In the genomic region with DNA sequence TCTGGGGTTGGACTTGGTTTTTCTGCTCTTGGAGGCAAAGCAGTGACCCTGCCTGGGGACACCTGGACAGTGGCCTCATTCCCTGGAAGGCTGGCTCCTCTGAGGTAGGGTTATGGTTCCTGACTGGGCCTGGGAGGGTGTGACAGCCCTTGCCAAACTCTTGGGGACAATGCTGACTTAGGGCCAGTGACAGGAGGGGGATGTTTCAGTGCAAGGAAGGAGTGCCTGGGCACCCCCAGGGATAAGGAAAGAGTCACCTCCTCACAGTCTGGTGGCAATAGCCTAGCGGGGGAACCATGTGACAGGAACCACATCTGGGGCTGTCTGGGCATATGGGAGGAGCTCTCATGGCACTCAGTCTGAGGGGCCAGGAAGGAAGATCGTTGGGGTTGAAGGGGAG, we compare ENCODE assay signal across 23 cellular contexts.
"Had no signal": no experiment of that assay in that cellular context is flagged by ENCODE, and none has a peak within 500 bp of the region (broad histone marks: within the 10 kb centered on the region; RNA-seq: fewer than 3 reads in every experiment).

No MANE protein-coding gene starts in this region.

- H3K27me3 Mint-ChIP-seq: stimulated activated naive CD8-positive, alpha-beta T cell treated with anti-CD3 and anti-CD28 coated beads, Interleukin-15, amount 100 ng/mL, for 72 hours had no signal

- H3K36me3 Mint-ChIP-seq: immature natural killer cell; natural killer cell treated with Interleukin-12 subunit alpha and Interleukin-12 subunit beta and Interleukin-15 and Interleukin-18, amount 100 ng/mL, for 72 hours; stimulated activated memory B cell treated with anti-CD40 and anti-IgM and Interleukin-4, amounts not matched to agents 10 μg/mL and 1 μg/mL and 100 μg/mL, for 72 hours had no signal

- H3K4me1 Mint-ChIP-seq: immature natural killer cell; stimulated activated memory B cell treated with anti-CD40 and anti-IgM and Interleukin-4, amounts not matched to agents 10 μg/mL and 1 μg/mL and 100 μg/mL, for 72 hours; stimulated activated naive CD8-positive, alpha-beta T cell treated with anti-CD3 and anti-CD28 coated beads, Interleukin-15, amount 100 ng/mL, for 72 hours had no signal

- H3K9ac ChIP-seq: parathyroid adenoma had no signal

- H3K9me3 ChIP-seq: left ventricle myocardium inferior, mucosa of descending colon, psoas muscle, right lobe of liver, testis, thyroid gland, transverse colon, upper lobe of left lung had no signal

- H3K4me1 ChIP-seq: left ventricle myocardium inferior, parathyroid adenoma, psoas muscle, right lobe of liver, testis, thyroid gland, upper lobe of left lung had no signal

- H3K36me3 ChIP-seq: left ventricle myocardium inferior, right lobe of liver, thyroid gland, transverse colon, upper lobe of left lung had no signal

- H3K4me2 ChIP-seq: smooth muscle cell had no signal

- H3K27me3 ChIP-seq: right lobe of liver, testis, thyroid gland, transverse colon, upper lobe of left lung had no signal

- H3K9me3 Mint-ChIP-seq: natural killer cell treated with Interleukin-12 subunit alpha and Interleukin-12 subunit beta and Interleukin-15 and Interleukin-18, amount 100 ng/mL, for 72 hours; stimulated activated naive CD8-positive, alpha-beta T cell treated with anti-CD3 and anti-CD28 coated beads, Interleukin-15, amount 100 ng/mL, for 72 hours had no signal

- H3K27ac Mint-ChIP-seq: immature natural killer cell; naive thymus-derived CD4-positive, alpha-beta T cell; natural killer cell treated with Interleukin-12 subunit alpha and Interleukin-12 subunit beta and Interleukin-15 and Interleukin-18, amount 100 ng/mL, for 72 hours; stimulated activated memory B cell treated with anti-CD40 and anti-IgM and Interleukin-4, amounts not matched to agents 10 μg/mL and 1 μg/mL and 100 μg/mL, for 72 hours had no signal

- H2AFZ ChIP-seq: parathyroid adenoma had no signal

- H3K4me3 Mint-ChIP-seq: immature natural killer cell; naive thymus-derived CD4-positive, alpha-beta T cell; natural killer cell treated with Interleukin-12 subunit alpha and Interleukin-12 subunit beta and Interleukin-15 and Interleukin-18, amount 100 ng/mL, for 72 hours; stimulated activated memory B cell treated with anti-CD40 and anti-IgM and Interleukin-4, amounts not matched to agents 10 μg/mL and 1 μg/mL and 100 μg/mL, for 72 hours; stimulated activated naive CD8-positive, alpha-beta T cell treated with anti-CD3 and anti-CD28 coated beads, Interleukin-15, amount 100 ng/mL, for 72 hours had no signal

- DNase-seq: hippocampal formation; immature natural killer cell; left ventricle myocardium inferior; midbrain; mucosa of descending colon; naive thymus-derived CD4-positive, alpha-beta T cell; psoas muscle; right lobe of liver; stimulated activated CD4-positive, alpha-beta T cell treated with anti-CD3 and anti-CD28 coated beads, Interleukin-1b, Interleukin-23, amount 100 ng/mL, for 48 hours; stimulated activated CD4-positive, alpha-beta T cell treated with anti-CD3 and anti-CD28 coated beads, Interleukin-2, amount 100 ng/mL, for 48 hours; stimulated activated CD4-positive, alpha-beta T cell treated with anti-CD3 and anti-CD28 coated beads, Interleukin-4, amount 100 ng/mL, for 4 hours; stimulated activated CD8-positive, alpha-beta memory T cell treated with anti-CD3 and anti-CD28 coated beads, Interleukin-4, amount 100 ng/mL, for 48 hours; stimulated activated naive CD4-positive, alpha-beta T cell treated with Interleukin-2 at 50 U/mL for 16 hours; stimulated activated naive CD8-positive, alpha-beta T cell treated with anti-CD3 and anti-CD28 coated beads, Interleukin-15, amount 100 ng/mL, for 72 hours; testis; thyroid gland; transverse colon; upper lobe of left lung had no signal

- H3K27ac ChIP-seq: left ventricle myocardium inferior, parathyroid adenoma, psoas muscle, right lobe of liver, testis, thyroid gland, transverse colon, upper lobe of left lung had no signal

- ATAC-seq: mucosa of descending colon; naive thymus-derived CD4-positive, alpha-beta T cell; natural killer cell treated with Interleukin-12 subunit alpha and Interleukin-12 subunit beta and Interleukin-15 and Interleukin-18, amount 100 ng/mL, for 72 hours; psoas muscle; right lobe of liver; stimulated activated memory B cell treated with anti-CD40 and anti-IgM and Interleukin-4, amounts not matched to agents 10 μg/mL and 1 μg/mL and 100 μg/mL, for 72 hours; stimulated activated naive CD8-positive, alpha-beta T cell treated with anti-CD3 and anti-CD28 coated beads, Interleukin-15, amount 100 ng/mL, for 72 hours had no signal

- H3K79me2 ChIP-seq: parathyroid adenoma had no signal

- H3K4me3 ChIP-seq: left ventricle myocardium inferior, lung, mucosa of descending colon, psoas muscle, right lobe of liver, smooth muscle cell, testis, thyroid gland, transverse colon, upper lobe of left lung had no signal
